Comparison of ENCODE assay signal across 10 cellular contexts in genomic region chr10:124225468-124226270, GRCh38.
DNase-seq lines count a peak whose midpoint lies in the region; ATAC-seq lines count a peak whose summit lies in the region.
"Had no signal": no experiment of that assay in that cellular context is flagged by ENCODE, and none has a peak within 500 bp of the region (broad histone marks: within the 10 kb centered on the region; RNA-seq: fewer than 3 reads in every experiment).

No MANE protein-coding gene starts in this region.

- intact Hi-C loops in activated CD4-positive, alpha-beta T cell treated with anti-CD3 and anti-CD28 coated beads, Interleukin-2, amount 10 ng/mL, durations not matched to agents 24 days and 14 days (cut with micrococcal nuclease), result loop anchor here (10.0 kb wide), 1 partner anchor 231 kb away; no protein-coding TSS in a partner anchor

- H3K4me3 Mint-ChIP-seq in activated CD4-positive, alpha-beta T cell treated with anti-CD3 and anti-CD28 coated beads, Interleukin-2, amount 10 ng/mL, durations not matched to agents 24 days and 14 days, result peak overlapping the region; percentile 28

- peaks cover 39% of the 10 kb centered on the region for H3K9me3 Mint-ChIP-seq in activated CD4-positive, alpha-beta T cell treated with anti-CD3 and anti-CD28 coated beads, Interleukin-2, amount 10 ng/mL, durations not matched to agents 24 days and 14 days

- H3K9ac ChIP-seq in skeletal muscle satellite cell (ENCODE audit: low read depth, low read length), result peak overlapping the region; percentile 72

- H3K4me1 Mint-ChIP-seq in activated CD4-positive, alpha-beta T cell treated with anti-CD3 and anti-CD28 coated beads, Interleukin-2, amount 10 ng/mL, durations not matched to agents 24 days and 14 days, result peaks cover 15% of the 10 kb centered on the region

- H3K27me3 ChIP-seq in skeletal muscle satellite cell (ENCODE audit: control insufficient read depth, insufficient read depth, low read length), result no peaks in the 10 kb centered on the region

- no peaks in the 10 kb centered on the region for H3K27me3 Mint-ChIP-seq in activated CD4-positive, alpha-beta T cell treated with anti-CD3 and anti-CD28 coated beads, Interleukin-2, amount 10 ng/mL, durations not matched to agents 24 days and 14 days

- H3K4me1 ChIP-seq in skeletal muscle satellite cell (ENCODE audit: control insufficient read depth, insufficient read depth, low read length), result peaks cover 40% of the 10 kb centered on the region

- peak overlapping the region; percentile 39 for H3K27ac ChIP-seq in caudate nucleus (ENCODE audit: low read depth, low read length)
- H3K27ac ChIP-seq: left lung had no signal

- peak overlapping the region; percentile 59 for H3K4me2 ChIP-seq in skeletal muscle satellite cell (ENCODE audit: low read length)

- DNase-seq in activated CD4-positive, alpha-beta T cell treated with anti-CD3 and anti-CD28 coated beads, Interleukin-2, amount 10 ng/mL, durations not matched to agents 24 days and 14 days, result peak; percentile 83
- no peak for DNase-seq in activated CD4-positive, alpha-beta T cell treated with anti-CD3 and anti-CD28 coated beads for 1 hour
- DNase-seq in SIG-M5 treated with dmso at 0.1 percent for 504 hours (lab: John Stamatoyannopoulos, UW; ENCODE audit: unreplicated experiment) (peak; percentile 15), caudate nucleus (lab: John Stamatoyannopoulos, UW) (no peak), NCI-H2196 (lab: John Stamatoyannopoulos, UW; ENCODE audit: unreplicated experiment) (no peak)
- DNase-seq: left lung, NCI-H69 had no signal

- H3K36me3 ChIP-seq in skeletal muscle satellite cell (ENCODE audit: insufficient read depth, low read length), result no peaks in the 10 kb centered on the region
- H3K36me3 ChIP-seq: left lung had no signal

- peak overlapping the region; percentile 77 for H3K27ac Mint-ChIP-seq in activated CD4-positive, alpha-beta T cell treated with anti-CD3 and anti-CD28 coated beads, Interleukin-2, amount 10 ng/mL, durations not matched to agents 24 days and 14 days

- H3K4me3 ChIP-seq in skeletal muscle satellite cell (ENCODE audit: low read length), result no peak overlapping the region
- H3K4me3 ChIP-seq: left lung had no signal

- ATAC-seq in GM21528 (IDR thresholded peaks at IDR 0.05; ENCODE audit: low FRiP score, unreplicated experiment) (no peak), HG03469 (IDR thresholded peaks at IDR 0.05; ENCODE audit: unreplicated experiment) (no peak)
- ATAC-seq: left lung had no signal

- peaks cover 2% of the 10 kb centered on the region for H3K36me3 Mint-ChIP-seq in activated CD4-positive, alpha-beta T cell treated with anti-CD3 and anti-CD28 coated beads, Interleukin-2, amount 10 ng/mL, durations not matched to agents 24 days and 14 days (ENCODE audit: low read depth)

- H3K9me3 ChIP-seq in skeletal muscle satellite cell (replicated peaks; ENCODE audit: low read length), result peaks cover 4% of the 10 kb centered on the region
- H3K9me3 ChIP-seq: left lung had no signal

Comparison
In these comparisons a context has a peak if more than half of its experiments do, and no peak if none do; other contexts are left out.
1. DNase-seq: peak in activated CD4-positive, alpha-beta T cell treated with anti-CD3 and anti-CD28 coated beads, Interleukin-2, amount 10 ng/mL, durations not matched to agents 24 days and 14 days (single experiment) and SIG-M5 treated with dmso at 0.1 percent for 504 hours (single experiment); none in activated CD4-positive, alpha-beta T cell treated with anti-CD3 and anti-CD28 coated beads for 1 hour (single experiment), caudate nucleus (0 of 61) and NCI-H2196 (single experiment).